9 cellular contexts compared by ENCODE assay signal in genomic region chr5:37554938-37555337, GRCh38.
DNase-seq lines count a peak whose midpoint lies in the region; ATAC-seq and TF ChIP-seq lines count a peak whose summit lies in the region.
"Had no signal": no experiment of that assay in that cellular context is flagged by ENCODE, and none has a peak within 500 bp of the region (broad histone marks: within the 10 kb centered on the region; RNA-seq: fewer than 3 reads in every experiment).

No MANE protein-coding gene starts in this region.

- H3K9me3 ChIP-seq in PC-3 (ENCODE audit: low read length), result no peaks in the 10 kb centered on the region

- no TSS peak for BruUV-seq in PC-3 (replicated peaks; lab: Mats Ljungman, UMichigan)

- no peak overlapping the region for H3K4me2 ChIP-seq in PC-3 (ENCODE audit: low read length)

- H3K4me1 ChIP-seq in PC-3 (ENCODE audit: insufficient read depth, low read length), result peaks cover 12% of the 10 kb centered on the region; the same call in 1 of the 2 replicates

- H3K27ac ChIP-seq in PC-3 (ENCODE audit: low read length), result no peak overlapping the region
- no peak overlapping the region for H3K27ac ChIP-seq in substantia nigra (ENCODE audit: low read depth, low read length, poor library complexity, severe bottlenecking)

- POLR2A ChIA-PET in PC-3 (lab: Charles Lee; ENCODE audit: unreplicated experiment), result no interaction called here

- H3K9ac ChIP-seq in PC-3 (ENCODE audit: low read length), result no peak overlapping the region

- intact Hi-C loops in PC-3 (cut with micrococcal nuclease), result loop anchor here (2.0 to 10.0 kb wide), 4 partner anchors 60 to 200 kb away; no protein-coding TSS in a partner anchor

- ATAC-seq in PC-3 (peak; percentile 42; the same call in 1 of the 2 replicates), HG02840 (IDR thresholded peaks at IDR 0.05; ENCODE audit: low FRiP score, unreplicated experiment) (no peak), HG03039 (IDR thresholded peaks at IDR 0.05; ENCODE audit: unreplicated experiment) (no peak)

- H3K27me3 ChIP-seq in PC-3 (ENCODE audit: low read length), result no peaks in the 10 kb centered on the region

- H4K20me1 ChIP-seq in PC-3 (ENCODE audit: low read length), result no peaks in the 10 kb centered on the region

- H3K36me3 ChIP-seq in PC-3 (ENCODE audit: low read depth, low read length), result no peaks in the 10 kb centered on the region

- H3K79me2 ChIP-seq in PC-3 (ENCODE audit: low read length), result no peaks in the 10 kb centered on the region

- H3F3A ChIP-seq in PC-3 (ENCODE audit: low read length, unreplicated experiment), result no peaks in the 10 kb centered on the region

- no peak overlapping the region for H2AFZ ChIP-seq in PC-3 (ENCODE audit: low read length)

- no peak for DNase-seq in AG09319 (ENCODE audit: extremely low read depth, low read depth)
- peak; percentile 64 for DNase-seq in PC-3
- DNase-seq in foreskin melanocyte, result peak; percentile 20
- DNase-seq in substantia nigra (lab: John Stamatoyannopoulos, UW), result no peak
- DNase-seq in NCI-H1436 (lab: John Stamatoyannopoulos, UW), result no peak
- DNase-seq: T-helper 9 cell had no signal

- peak; percentile 23 for TF ChIP-seq CTCF in AG09319 (IDR thresholded peaks at IDR 0.05; ENCODE audit: low read depth, low read length)
- TF ChIP-seq CTCF in GM12874 (IDR thresholded peaks at IDR 0.05; ENCODE audit: insufficient read depth, low read depth, low read length), result peak; percentile 39; the same call in 1 of the 2 replicates
- TF ChIP-seq CTCF in PC-3 (conservative IDR thresholded peaks at IDR 0.05; ENCODE audit: low read depth, low read length), result peak; percentile 76

- H3K4me3 ChIP-seq in PC-3 (ENCODE audit: low read length), result no peak overlapping the region

- H3K9me2 ChIP-seq in PC-3 (replicated peaks; ENCODE audit: low read length), result no peaks in the 10 kb centered on the region

- CTCF ChIA-PET in PC-3 (lab: Charles Lee), result interaction anchor here (0.6 to 1.3 kb wide), 3 partner anchors 142 to 181 kb away, joined by 4 to 5 read pairs (median 4); no protein-coding TSS in a partner anchor

Comparison
In these comparisons a context has a peak if more than half of its experiments do, and no peak if none do; other contexts are left out.
1. DNase-seq: peak in PC-3 (single experiment) and foreskin melanocyte (single experiment); none in AG09319 (single experiment), substantia nigra (0 of 49) and NCI-H1436 (single experiment).
2. CTCF ChIP-seq: peak in every context shown above with its lines; median percentile 76 in PC-3; 39 in GM12874; 23 in AG09319.